In the genomic region with DNA sequence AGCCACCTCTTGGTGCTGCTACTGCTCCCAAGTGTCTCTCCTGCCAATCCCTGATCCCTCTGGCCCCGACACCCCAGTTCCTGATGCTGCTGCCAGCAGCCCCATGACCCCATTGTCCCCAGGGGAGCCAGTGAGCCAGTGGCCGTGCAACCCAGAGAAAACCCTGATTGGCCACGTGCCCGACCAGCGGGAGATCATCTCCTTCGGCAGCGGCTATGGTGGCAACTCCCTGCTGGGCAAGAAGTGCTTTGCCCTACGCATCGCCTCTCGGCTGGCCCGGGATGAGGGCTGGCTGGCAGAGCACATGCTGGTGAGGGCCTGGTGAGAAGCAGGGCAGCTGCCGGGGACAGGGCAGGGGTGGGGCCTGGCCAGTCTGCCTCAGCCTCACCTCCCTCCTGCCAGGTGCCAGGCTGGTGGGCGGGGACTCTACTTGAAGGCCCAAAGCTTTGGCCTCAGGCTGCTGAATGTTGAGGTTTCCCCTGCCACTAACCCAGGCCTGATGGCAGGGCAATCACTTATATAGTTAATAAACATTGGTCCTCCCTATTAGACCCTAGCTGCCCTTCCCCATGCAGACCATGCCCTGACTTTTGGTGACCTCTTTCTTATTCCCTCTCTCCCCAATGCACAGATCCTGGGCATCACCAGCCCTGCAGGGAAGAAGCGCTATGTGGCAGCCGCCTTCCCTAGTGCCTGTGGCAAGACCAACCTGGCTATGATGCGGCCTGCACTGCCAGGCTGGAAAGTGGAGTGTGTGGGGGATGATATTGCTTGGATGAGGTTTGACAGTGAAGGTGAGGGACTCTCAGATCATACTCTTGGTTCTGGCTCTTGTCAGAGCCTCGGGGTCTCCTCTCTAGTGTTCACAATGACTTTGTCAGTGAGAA, we compare ENCODE assay signal across 20 cellular contexts. TPM values are rescaled to one million over a fixed set of nuclear protein-coding genes. Genes with fewer than 3 reads are reported as not detected.
DNase-seq lines count a peak whose midpoint lies in the region; ATAC-seq, FAIRE-seq and TF ChIP-seq lines count a peak whose summit lies in the region.
"Had no signal": no experiment of that assay in that cellular context is flagged by ENCODE, and none has a peak within 500 bp of the region (broad histone marks: within the 10 kb centered on the region; RNA-seq: fewer than 3 reads in every experiment).

No MANE protein-coding gene starts in this region.

- peaks cover 6% of the 10 kb centered on the region for H3K4me1 Mint-ChIP-seq in astrocyte (ENCODE audit: low read depth, unreplicated experiment)

- no CpG with 5 or more reads among the region's 17 CpGs for WGBS in neuronal stem cell (ENCODE audit: extremely low coverage in 2 of 2, insufficient read length in 2 of 2, insufficient replicate concordance in 1 of 2), 2 donors
- WGBS in GM23248 (ENCODE audit: low coverage in 1 of 2, low lambda C conversion rate in 2 of 2, missing lambda C conversion rate in 2 of 2), 2 experiments, result 90 to 94% methylated on average over 15 to 17 of the region's 17 CpGs

- TF ChIP-seq CTCF in astrocyte (IDR thresholded peaks at IDR 0.05; ENCODE audit: insufficient read depth, low read depth, low read length), result no peak

- no peak for ATAC-seq in stimulated activated naive CD8-positive, alpha-beta T cell treated with anti-CD3 and anti-CD28 coated beads, Interleukin-15, Interleukin-2, amounts not matched to agents 100 U/mL and 50 U/mL, for 24 hours
- ATAC-seq: activated CD8-positive, alpha-beta T cell treated with anti-CD3 and anti-CD28 coated beads, Interleukin-2, amount 10 ng/mL, durations not matched to agents 7 days and 5 days; T-cell had no signal

- no peak overlapping the region for H3K18ac ChIP-seq in neuronal stem cell (ENCODE audit: low read length)

- H2AFZ ChIP-seq in astrocyte (ENCODE audit: low read depth, low read length) (no peak overlapping the region), neuronal stem cell (ENCODE audit: low read length) (no peak overlapping the region), GM23248 (no peak overlapping the region)

- no peaks in the 10 kb centered on the region for H3K9me2 ChIP-seq in GM23248 (ENCODE audit: insufficient read depth)

- H3K4me2 ChIP-seq in astrocyte (ENCODE audit: low read length) (no peak overlapping the region), neuronal stem cell (ENCODE audit: insufficient read depth, low read length, poor library complexity, severe bottlenecking) (no peak overlapping the region), GM23248 (ENCODE audit: unreplicated experiment) (no peak overlapping the region)

- H3K79me1 ChIP-seq in neuronal stem cell (ENCODE audit: low read depth, low read length), result no peaks in the 10 kb centered on the region

- H3K9ac ChIP-seq in astrocyte (ENCODE audit: low read length) (no peak overlapping the region), neuronal stem cell (ENCODE audit: low read depth, low read length, poor library complexity) (peak overlapping the region; percentile 64), GM23248 (no peak overlapping the region)

- H3K9me3 ChIP-seq in astrocyte (ENCODE audit: insufficient read depth, low read depth, low read length) (no peaks in the 10 kb centered on the region), neuronal stem cell (replicated peaks in 1 of 2; ENCODE audit: control insufficient read depth in 2 of 2, insufficient read depth in 1 of 2, low read depth in 1 of 2, low read length in 2 of 2) (peaks cover 0 to 2% of the 10 kb centered on the region in 2 donors), GM23248 (ENCODE audit: low read depth) (no peaks in the 10 kb centered on the region)
- H3K9me3 ChIP-seq: uterus had no signal

- peaks cover 42% of the 10 kb centered on the region for H3K36me3 Mint-ChIP-seq in astrocyte (ENCODE audit: low read depth, unreplicated experiment)

- H3K14ac ChIP-seq in neuronal stem cell (ENCODE audit: low read length), result no peak overlapping the region

- no peak overlapping the region for H4K91ac ChIP-seq in neuronal stem cell (ENCODE audit: low read depth, low read length, poor library complexity)

- no peak overlapping the region for H3K4me3 ChIP-seq in astrocyte (ENCODE audit: insufficient read depth, low read depth, low read length)
- no peak overlapping the region for H3K4me3 ChIP-seq in neuronal stem cell (ENCODE audit: low read length in 2 of 2)
- no peak overlapping the region for H3K4me3 ChIP-seq in GM23248
- H3K4me3 ChIP-seq: uterus had no signal

- in situ Hi-C loops in GM23248 (cut with MboI), result no loop called here

- no peak overlapping the region for H2BK5ac ChIP-seq in neuronal stem cell (ENCODE audit: low read length)

- H3K27ac ChIP-seq in astrocyte (ENCODE audit: low read depth, low read length) (no peak overlapping the region), neuronal stem cell (replicated peaks; ENCODE audit: low read length) (no peak overlapping the region), GM23248 (no peak overlapping the region)
- H3K27ac ChIP-seq: uterus, WERI-Rb-1 had no signal

- no peaks in the 10 kb centered on the region for H3K36me3 ChIP-seq in astrocyte (ENCODE audit: insufficient read depth, low read length)
- peaks cover 31 to 48% of the 10 kb centered on the region in 2 donors for H3K36me3 ChIP-seq in neuronal stem cell (replicated peaks in 1 of 2; ENCODE audit: control insufficient read depth in 2 of 2, insufficient read depth in 2 of 2, low read length in 2 of 2)
- peaks cover 55% of the 10 kb centered on the region; the same call in 1 of the 2 replicates for H3K36me3 ChIP-seq in GM23248 (ENCODE audit: low read depth)
- H3K36me3 ChIP-seq: uterus, WERI-Rb-1 had no signal

- H3K27ac Mint-ChIP-seq in astrocyte (ENCODE audit: unreplicated experiment), result peak overlapping the region; percentile 26
- H3K27ac Mint-ChIP-seq: activated CD8-positive, alpha-beta T cell treated with anti-CD3 and anti-CD28 coated beads, Interleukin-2, amount 10 ng/mL, durations not matched to agents 7 days and 5 days; CD4-positive, alpha-beta T cell; nephron progenitor cell; T-cell had no signal

- H3K4ac ChIP-seq in neuronal stem cell (ENCODE audit: low read length), result no peak overlapping the region

- H3K27me3 ChIP-seq in astrocyte (ENCODE audit: insufficient read depth, low read length), result no peaks in the 10 kb centered on the region
- H3K27me3 ChIP-seq in neuronal stem cell (ENCODE audit: control insufficient read depth in 3 of 3, insufficient read depth in 3 of 3, low read depth in 1 of 3, low read length in 3 of 3), result no peaks in the 10 kb centered on the region
- H3K27me3 ChIP-seq in GM23248 (replicated peaks; ENCODE audit: insufficient read depth), result no peaks in the 10 kb centered on the region
- H3K27me3 ChIP-seq: uterus had no signal

- no peak overlapping the region for H2BK120ac ChIP-seq in neuronal stem cell (ENCODE audit: low read depth, low read length)

- H3K4me1 ChIP-seq in astrocyte (ENCODE audit: insufficient read depth, low read length) (peaks cover 6% of the 10 kb centered on the region), neuronal stem cell (ENCODE audit: control insufficient read depth in 2 of 2, insufficient read depth in 1 of 2, low read depth in 1 of 2, low read length in 2 of 2) (peaks cover 7 to 11% of the 10 kb centered on the region in 2 donors), GM23248 (ENCODE audit: insufficient read depth) (peaks cover 7% of the 10 kb centered on the region)

- H3F3A ChIP-seq in GM23248 (ENCODE audit: insufficient read depth), result peaks cover 11% of the 10 kb centered on the region

- no peaks in the 10 kb centered on the region for H3K9me3 Mint-ChIP-seq in astrocyte (ENCODE audit: unreplicated experiment)
- H3K9me3 Mint-ChIP-seq: CD4-positive, alpha-beta T cell; T-cell had no signal

- no peaks in the 10 kb centered on the region for H3K27me3 Mint-ChIP-seq in astrocyte (ENCODE audit: low read depth, unreplicated experiment)
- H3K27me3 Mint-ChIP-seq: CD4-positive, alpha-beta T cell; T-cell had no signal

- no peak overlapping the region for H3K23ac ChIP-seq in neuronal stem cell (ENCODE audit: low read depth, low read length, poor library complexity)

- H3K4me3 Mint-ChIP-seq in astrocyte (ENCODE audit: unreplicated experiment), result no peak overlapping the region
- H3K4me3 Mint-ChIP-seq: activated CD8-positive, alpha-beta T cell treated with anti-CD3 and anti-CD28 coated beads, Interleukin-2, amount 10 ng/mL, durations not matched to agents 7 days and 5 days; CD4-positive, alpha-beta T cell; nephron progenitor cell; T-cell had no signal

- H4K20me1 ChIP-seq in astrocyte (ENCODE audit: insufficient read depth, low read length) (no peaks in the 10 kb centered on the region), GM23248 (ENCODE audit: insufficient read depth) (no peaks in the 10 kb centered on the region)

- no peak for FAIRE-seq in astrocyte (lab: Jason Lieb, UNC)

- no peak overlapping the region for H2BK15ac ChIP-seq in neuronal stem cell (ENCODE audit: low read length)

- no peaks in the 10 kb centered on the region for H3K79me2 ChIP-seq in astrocyte (ENCODE audit: insufficient read depth, low read length)
- H3K79me2 ChIP-seq in GM23248 (ENCODE audit: insufficient read depth), result peaks cover 30% of the 10 kb centered on the region

- H4K8ac ChIP-seq in neuronal stem cell (ENCODE audit: low read depth, low read length), result no peak overlapping the region

- DNase-seq in COR-L47 (lab: John Stamatoyannopoulos, UW) (peak; percentile 37), NCI-H2107 treated with DMSO at 0.1 percent for 48 hours (lab: John Stamatoyannopoulos, UW; ENCODE audit: unreplicated experiment) (peak; percentile 72), astrocyte (ENCODE audit: low read depth) (no peak), neuronal stem cell (ENCODE audit: low spot score) (no peak), GM23248 (no peak), activated T-cell treated with anti-CD3 and anti-CD28 coated beads for 4 hours (no peak), KG1 (lab: John Stamatoyannopoulos, UW) (no peak)
- DNase-seq in stimulated activated naive CD8-positive, alpha-beta T cell treated with anti-CD3 and anti-CD28 coated beads, Interleukin-15, Interleukin-2, amounts not matched to agents 100 U/mL and 50 U/mL, for 24 hours, result no peak
- DNase-seq: activated CD8-positive, alpha-beta T cell treated with anti-CD3 and anti-CD28 coated beads, Interleukin-2, amount 10 ng/mL, durations not matched to agents 7 days and 5 days; CD4-positive, alpha-beta T cell; cerebellar nuclear complex; islet precursor cell; mesendoderm; MM.1S; nephron progenitor cell; T-cell; uterus; WERI-Rb-1 had no signal

- H2AK5ac ChIP-seq in neuronal stem cell (ENCODE audit: low read depth, low read length), result no peak overlapping the region

- H2BK12ac ChIP-seq in neuronal stem cell (ENCODE audit: low read length), result no peak overlapping the region

RNA-seq across cellular contexts. Expression of a gene that starts 5.1 kb away (rescaled TPM):
- total RNA-seq in astrocyte, result 73.8 and 101 TPM in 2 replicates
- polyA plus RNA-seq in neuronal stem cell (2013, experiment 1 of 2), result 15.2 TPM
- 15.1 TPM for polyA plus RNA-seq in neuronal stem cell (2013, experiment 2 of 2)
- total RNA-seq in GM23248 (2014; rRNA removed; shearing (Covaris generic)), result 70.3 and 84.3 TPM in 2 replicates
- polyA plus RNA-seq in GM23248 (2016; fragmentation: Nextera tagmentation; extraction: Ambion mirVana), result 148 and 153 TPM in 2 replicates

RNA-seq across cellular contexts. Expression of a gene that starts 15.4 kb away (rescaled TPM):
- total RNA-seq in astrocyte, result 26.9 and 27.1 TPM in 2 replicates
- 31.3 TPM for polyA plus RNA-seq in neuronal stem cell (2013, experiment 1 of 2)
- 30.9 TPM for polyA plus RNA-seq in neuronal stem cell (2013, experiment 2 of 2)
- 59.8 and 59.9 TPM in 2 replicates for total RNA-seq in GM23248 (2014; rRNA removed; shearing (Covaris generic))
- 29.1 and 33.6 TPM in 2 replicates for polyA plus RNA-seq in GM23248 (2016; fragmentation: Nextera tagmentation; extraction: Ambion mirVana)

RNA-seq across cellular contexts. Expression of a gene that starts 15.6 kb away (rescaled TPM):
- 0.48 and 0.70 TPM in 2 replicates for total RNA-seq in astrocyte
- polyA plus RNA-seq in neuronal stem cell (2013, experiment 1 of 2), result 1.2 TPM
- 0.97 TPM for polyA plus RNA-seq in neuronal stem cell (2013, experiment 2 of 2)
- total RNA-seq in GM23248 (2014; rRNA removed; shearing (Covaris generic)), result 0.86 TPM in 1 of 2 replicates, not detected in the other
- 0.48 and 0.56 TPM in 2 replicates for polyA plus RNA-seq in GM23248 (2016; fragmentation: Nextera tagmentation; extraction: Ambion mirVana)

RNA-seq across cellular contexts. Expression of a gene that starts 27.8 kb away (rescaled TPM):
- total RNA-seq in astrocyte, result not detected in 2 replicates
- not detected for polyA plus RNA-seq in neuronal stem cell (2013, experiment 1 of 2)
- not detected for polyA plus RNA-seq in neuronal stem cell (2013, experiment 2 of 2)
- total RNA-seq in GM23248 (2014; rRNA removed; shearing (Covaris generic)), result not detected in 2 replicates
- polyA plus RNA-seq in GM23248 (2016; fragmentation: Nextera tagmentation; extraction: Ambion mirVana), result not detected in 2 replicates
- total RNA-seq: CD4-positive, alpha-beta T cell; renal cortical epithelial cell; T-cell had no signal
- polyA plus RNA-seq: AG04450 had no signal

RNA-seq across cellular contexts. Expression of a gene that starts 31.3 kb away (rescaled TPM):
- total RNA-seq in astrocyte, result 0.25 TPM in 1 of 2 replicates, not detected in the other
- 0.33 TPM for polyA plus RNA-seq in neuronal stem cell (2013, experiment 1 of 2)
- 0.18 TPM for polyA plus RNA-seq in neuronal stem cell (2013, experiment 2 of 2)
- total RNA-seq in GM23248 (2014; rRNA removed; shearing (Covaris generic)), result not detected in 2 replicates
- polyA plus RNA-seq in GM23248 (2016; fragmentation: Nextera tagmentation; extraction: Ambion mirVana), result not detected in 2 replicates
- polyA plus RNA-seq: AG04450 had no signal

Comparison
In these comparisons a context has a peak if more than half of its experiments do, and no peak if none do; other contexts are left out.
1. DNase-seq: peak in COR-L47 (single experiment) and NCI-H2107 treated with DMSO at 0.1 percent for 48 hours (single experiment); none in astrocyte (single experiment), neuronal stem cell (single experiment), stimulated activated naive CD8-positive, alpha-beta T cell treated with anti-CD3 and anti-CD28 coated beads, Interleukin-15, Interleukin-2, amounts not matched to agents 100 U/mL and 50 U/mL, for 24 hours (single experiment), GM23248 (single experiment), activated T-cell treated with anti-CD3 and anti-CD28 coated beads for 4 hours (single experiment) and KG1 (single experiment).